In the genomic region with DNA sequence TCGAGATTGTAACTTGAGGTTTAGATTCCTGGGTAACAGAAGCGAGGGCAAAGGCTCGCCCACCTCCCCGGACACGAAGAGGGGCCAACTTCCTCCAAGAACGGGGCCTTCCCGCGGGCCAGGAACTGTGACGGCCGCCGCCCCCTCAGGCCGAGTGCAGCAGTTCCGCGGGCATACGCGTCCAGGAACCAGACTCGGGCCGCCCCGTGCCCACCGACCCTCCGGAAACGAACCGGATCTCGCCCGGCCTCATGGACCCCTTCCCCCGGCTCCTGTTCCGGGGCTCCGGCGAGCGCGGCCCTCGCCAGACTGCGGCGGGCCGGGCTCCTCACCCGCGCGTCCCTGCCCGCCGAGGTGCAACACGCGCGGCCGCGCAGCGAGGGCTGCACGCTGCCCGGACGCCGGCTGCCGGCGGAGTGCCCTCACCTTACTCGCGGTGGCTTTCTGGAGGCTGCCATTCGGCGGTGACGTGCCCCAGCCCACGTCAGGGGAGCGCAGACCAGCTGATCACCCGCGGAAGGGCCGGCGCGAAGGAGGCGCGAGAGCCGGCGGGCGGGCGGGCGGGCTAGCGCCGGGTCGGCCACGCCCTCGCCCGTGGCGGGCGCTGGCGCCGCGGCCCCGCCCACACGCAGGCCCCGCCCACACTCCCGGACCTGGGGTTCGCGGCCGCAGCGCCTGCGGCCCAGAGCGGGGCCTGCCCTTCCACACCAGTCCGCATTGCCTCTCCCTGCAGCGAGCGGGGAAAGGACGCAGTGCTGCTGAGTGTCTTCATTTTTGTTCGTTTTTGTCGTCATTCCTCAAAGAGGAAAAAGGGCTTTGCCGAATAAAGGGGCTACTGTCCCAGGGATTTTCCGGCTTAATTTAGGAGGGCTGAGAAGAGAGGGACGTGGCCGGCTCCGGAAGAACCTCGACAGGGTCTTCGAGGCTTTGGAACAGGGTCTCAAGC, we compare ENCODE assay signal across 1 cellular context.
TF ChIP-seq lines count a peak whose summit lies in the region.

A gene (minus strand): TSS at position 536 of the 946 bp plus-strand sequence. CDS start 78 bp downstream, at position 458.

TF ChIP-seq in HepG2, 621 proteins besides CTCF, POLR2A, EP300 and RAD21 (continued from another document and continues in another):
- TF ChIP-seq, protein P1, sequence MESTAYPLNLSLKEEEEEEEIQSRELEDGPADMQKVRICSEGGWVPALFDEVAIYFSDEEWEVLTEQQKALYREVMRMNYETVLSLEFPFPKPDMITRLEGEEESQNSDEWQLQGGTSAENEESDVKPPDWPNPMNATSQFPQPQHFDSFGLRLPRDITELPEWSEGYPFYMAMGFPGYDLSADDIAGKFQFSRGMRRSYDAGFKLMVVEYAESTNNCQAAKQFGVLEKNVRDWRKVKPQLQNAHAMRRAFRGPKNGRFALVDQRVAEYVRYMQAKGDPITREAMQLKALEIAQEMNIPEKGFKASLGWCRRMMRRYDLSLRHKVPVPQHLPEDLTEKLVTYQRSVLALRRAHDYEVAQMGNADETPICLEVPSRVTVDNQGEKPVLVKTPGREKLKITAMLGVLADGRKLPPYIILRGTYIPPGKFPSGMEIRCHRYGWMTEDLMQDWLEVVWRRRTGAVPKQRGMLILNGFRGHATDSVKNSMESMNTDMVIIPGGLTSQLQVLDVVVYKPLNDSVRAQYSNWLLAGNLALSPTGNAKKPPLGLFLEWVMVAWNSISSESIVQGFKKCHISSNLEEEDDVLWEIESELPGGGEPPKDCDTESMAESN (CRISPR knock-in tag; conservative IDR thresholded peaks at IDR 0.05) = 0 out of 2 replicates have a peak, but pooled peaks have one; percentile 33
- TF ChIP-seq NR2F6 (IDR thresholded peaks at IDR 0.05) = no peak
- no peak for TF ChIP-seq NR2F6 (CRISPR knock-in tag; IDR thresholded peaks at IDR 0.05)
- TF ChIP-seq FLYWCH1 (CRISPR knock-in tag; IDR thresholded peaks at IDR 0.05) = no peak
- TF ChIP-seq ZNF788 (CRISPR knock-in tag; IDR thresholded peaks at IDR 0.05; ENCODE audit: borderline replicate concordance) = no peak
- TF ChIP-seq ZFX (CRISPR knock-in tag; IDR thresholded peaks at IDR 0.05; ENCODE audit: low read depth) = peak; percentile 94
- TF ChIP-seq, protein P2, sequence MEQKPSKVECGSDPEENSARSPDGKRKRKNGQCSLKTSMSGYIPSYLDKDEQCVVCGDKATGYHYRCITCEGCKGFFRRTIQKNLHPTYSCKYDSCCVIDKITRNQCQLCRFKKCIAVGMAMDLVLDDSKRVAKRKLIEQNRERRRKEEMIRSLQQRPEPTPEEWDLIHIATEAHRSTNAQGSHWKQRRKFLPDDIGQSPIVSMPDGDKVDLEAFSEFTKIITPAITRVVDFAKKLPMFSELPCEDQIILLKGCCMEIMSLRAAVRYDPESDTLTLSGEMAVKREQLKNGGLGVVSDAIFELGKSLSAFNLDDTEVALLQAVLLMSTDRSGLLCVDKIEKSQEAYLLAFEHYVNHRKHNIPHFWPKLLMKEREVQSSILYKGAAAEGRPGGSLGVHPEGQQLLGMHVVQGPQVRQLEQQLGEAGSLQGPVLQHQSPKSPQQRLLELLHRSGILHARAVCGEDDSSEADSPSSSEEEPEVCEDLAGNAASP (CRISPR knock-in tag; IDR thresholded peaks at IDR 0.05; ENCODE audit: borderline replicate concordance) = no peak
- TF ChIP-seq MYNN (CRISPR knock-in tag; IDR thresholded peaks at IDR 0.05; ENCODE audit: low read depth) = no peak
- TF ChIP-seq GATA4 (IDR thresholded peaks at IDR 0.05; ENCODE audit: borderline replicate concordance, low read depth) = peak; percentile 53; the same call in 1 of the 2 replicates
- TF ChIP-seq, protein P3, sequence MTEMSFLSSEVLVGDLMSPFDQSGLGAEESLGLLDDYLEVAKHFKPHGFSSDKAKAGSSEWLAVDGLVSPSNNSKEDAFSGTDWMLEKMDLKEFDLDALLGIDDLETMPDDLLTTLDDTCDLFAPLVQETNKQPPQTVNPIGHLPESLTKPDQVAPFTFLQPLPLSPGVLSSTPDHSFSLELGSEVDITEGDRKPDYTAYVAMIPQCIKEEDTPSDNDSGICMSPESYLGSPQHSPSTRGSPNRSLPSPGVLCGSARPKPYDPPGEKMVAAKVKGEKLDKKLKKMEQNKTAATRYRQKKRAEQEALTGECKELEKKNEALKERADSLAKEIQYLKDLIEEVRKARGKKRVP (CRISPR knock-in tag; IDR thresholded peaks at IDR 0.05) = no peak
- TF ChIP-seq HMG20A (CRISPR knock-in tag; IDR thresholded peaks at IDR 0.05; ENCODE audit: borderline replicate concordance) = no peak
- TF ChIP-seq, protein P4, sequence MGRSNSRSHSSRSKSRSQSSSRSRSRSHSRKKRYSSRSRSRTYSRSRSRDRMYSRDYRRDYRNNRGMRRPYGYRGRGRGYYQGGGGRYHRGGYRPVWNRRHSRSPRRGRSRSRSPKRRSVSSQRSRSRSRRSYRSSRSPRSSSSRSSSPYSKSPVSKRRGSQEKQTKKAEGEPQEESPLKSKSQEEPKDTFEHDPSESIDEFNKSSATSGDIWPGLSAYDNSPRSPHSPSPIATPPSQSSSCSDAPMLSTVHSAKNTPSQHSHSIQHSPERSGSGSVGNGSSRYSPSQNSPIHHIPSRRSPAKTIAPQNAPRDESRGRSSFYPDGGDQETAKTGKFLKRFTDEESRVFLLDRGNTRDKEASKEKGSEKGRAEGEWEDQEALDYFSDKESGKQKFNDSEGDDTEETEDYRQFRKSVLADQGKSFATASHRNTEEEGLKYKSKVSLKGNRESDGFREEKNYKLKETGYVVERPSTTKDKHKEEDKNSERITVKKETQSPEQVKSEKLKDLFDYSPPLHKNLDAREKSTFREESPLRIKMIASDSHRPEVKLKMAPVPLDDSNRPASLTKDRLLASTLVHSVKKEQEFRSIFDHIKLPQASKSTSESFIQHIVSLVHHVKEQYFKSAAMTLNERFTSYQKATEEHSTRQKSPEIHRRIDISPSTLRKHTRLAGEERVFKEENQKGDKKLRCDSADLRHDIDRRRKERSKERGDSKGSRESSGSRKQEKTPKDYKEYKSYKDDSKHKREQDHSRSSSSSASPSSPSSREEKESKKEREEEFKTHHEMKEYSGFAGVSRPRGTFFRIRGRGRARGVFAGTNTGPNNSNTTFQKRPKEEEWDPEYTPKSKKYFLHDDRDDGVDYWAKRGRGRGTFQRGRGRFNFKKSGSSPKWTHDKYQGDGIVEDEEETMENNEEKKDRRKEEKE (IDR thresholded peaks at IDR 0.05) = no peak
- no peak for TF ChIP-seq MBNL3 (CRISPR knock-in tag; conservative IDR thresholded peaks at IDR 0.05)
- TF ChIP-seq PAX8 (CRISPR knock-in tag; IDR thresholded peaks at IDR 0.05; ENCODE audit: borderline replicate concordance) = peak; percentile 87; the same call in 1 of the 2 replicates
- TF ChIP-seq, protein P5, sequence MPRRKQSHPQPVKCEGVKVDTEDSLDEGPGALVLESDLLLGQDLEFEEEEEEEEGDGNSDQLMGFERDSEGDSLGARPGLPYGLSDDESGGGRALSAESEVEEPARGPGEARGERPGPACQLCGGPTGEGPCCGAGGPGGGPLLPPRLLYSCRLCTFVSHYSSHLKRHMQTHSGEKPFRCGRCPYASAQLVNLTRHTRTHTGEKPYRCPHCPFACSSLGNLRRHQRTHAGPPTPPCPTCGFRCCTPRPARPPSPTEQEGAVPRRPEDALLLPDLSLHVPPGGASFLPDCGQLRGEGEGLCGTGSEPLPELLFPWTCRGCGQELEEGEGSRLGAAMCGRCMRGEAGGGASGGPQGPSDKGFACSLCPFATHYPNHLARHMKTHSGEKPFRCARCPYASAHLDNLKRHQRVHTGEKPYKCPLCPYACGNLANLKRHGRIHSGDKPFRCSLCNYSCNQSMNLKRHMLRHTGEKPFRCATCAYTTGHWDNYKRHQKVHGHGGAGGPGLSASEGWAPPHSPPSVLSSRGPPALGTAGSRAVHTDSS (CRISPR knock-in tag; conservative IDR thresholded peaks at IDR 0.05) = no peak
- TF ChIP-seq SYNCRIP (IDR thresholded peaks at IDR 0.05; ENCODE audit: insufficient read depth, low read depth, low read length) = no peak
- peak; percentile 43; the same call in 1 of the 2 replicates for TF ChIP-seq SIN3A (IDR thresholded peaks at IDR 0.05; ENCODE audit: borderline replicate concordance, low read depth, low read length)
- no peak for TF ChIP-seq ZNF781 (CRISPR knock-in tag; IDR thresholded peaks at IDR 0.05; ENCODE audit: borderline replicate concordance, not compliant biosample characterization)
- TF ChIP-seq NFE2L2 (IDR thresholded peaks at IDR 0.05; ENCODE audit: low read length) = no peak
- TF ChIP-seq MTA3 (CRISPR knock-in tag; IDR thresholded peaks at IDR 0.05) = no peak
- 0 out of 2 replicates have a peak, but pooled peaks have one; percentile 30 for TF ChIP-seq MAZ (IDR thresholded peaks at IDR 0.05; ENCODE audit: borderline replicate concordance, low read depth, low read length)
- 0 out of 2 replicates have a peak, but pooled peaks have one; percentile 22 for TF ChIP-seq MAZ (CRISPR knock-in tag; IDR thresholded peaks at IDR 0.05; ENCODE audit: low read depth)
- TF ChIP-seq ZNF547 (CRISPR knock-in tag; IDR thresholded peaks at IDR 0.05) = no peak
- no peak for TF ChIP-seq SETDB1 (CRISPR knock-in tag; IDR thresholded peaks at IDR 0.05; ENCODE audit: borderline replicate concordance)
- TF ChIP-seq CBFB (CRISPR knock-in tag; IDR thresholded peaks at IDR 0.05) = 0 out of 2 replicates have a peak, but pooled peaks have one; percentile 55
- no peak for TF ChIP-seq ZKSCAN1 (IDR thresholded peaks at IDR 0.05; ENCODE audit: low read length)
- TF ChIP-seq, protein P6, sequence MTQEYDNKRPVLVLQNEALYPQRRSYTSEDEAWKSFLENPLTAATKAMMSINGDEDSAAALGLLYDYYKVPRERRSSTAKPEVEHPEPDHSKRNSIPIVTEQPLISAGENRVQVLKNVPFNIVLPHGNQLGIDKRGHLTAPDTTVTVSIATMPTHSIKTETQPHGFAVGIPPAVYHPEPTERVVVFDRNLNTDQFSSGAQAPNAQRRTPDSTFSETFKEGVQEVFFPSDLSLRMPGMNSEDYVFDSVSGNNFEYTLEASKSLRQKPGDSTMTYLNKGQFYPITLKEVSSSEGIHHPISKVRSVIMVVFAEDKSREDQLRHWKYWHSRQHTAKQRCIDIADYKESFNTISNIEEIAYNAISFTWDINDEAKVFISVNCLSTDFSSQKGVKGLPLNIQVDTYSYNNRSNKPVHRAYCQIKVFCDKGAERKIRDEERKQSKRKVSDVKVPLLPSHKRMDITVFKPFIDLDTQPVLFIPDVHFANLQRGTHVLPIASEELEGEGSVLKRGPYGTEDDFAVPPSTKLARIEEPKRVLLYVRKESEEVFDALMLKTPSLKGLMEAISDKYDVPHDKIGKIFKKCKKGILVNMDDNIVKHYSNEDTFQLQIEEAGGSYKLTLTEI (CRISPR knock-in tag; conservative IDR thresholded peaks at IDR 0.05) = no peak
- TF ChIP-seq, protein P7, sequence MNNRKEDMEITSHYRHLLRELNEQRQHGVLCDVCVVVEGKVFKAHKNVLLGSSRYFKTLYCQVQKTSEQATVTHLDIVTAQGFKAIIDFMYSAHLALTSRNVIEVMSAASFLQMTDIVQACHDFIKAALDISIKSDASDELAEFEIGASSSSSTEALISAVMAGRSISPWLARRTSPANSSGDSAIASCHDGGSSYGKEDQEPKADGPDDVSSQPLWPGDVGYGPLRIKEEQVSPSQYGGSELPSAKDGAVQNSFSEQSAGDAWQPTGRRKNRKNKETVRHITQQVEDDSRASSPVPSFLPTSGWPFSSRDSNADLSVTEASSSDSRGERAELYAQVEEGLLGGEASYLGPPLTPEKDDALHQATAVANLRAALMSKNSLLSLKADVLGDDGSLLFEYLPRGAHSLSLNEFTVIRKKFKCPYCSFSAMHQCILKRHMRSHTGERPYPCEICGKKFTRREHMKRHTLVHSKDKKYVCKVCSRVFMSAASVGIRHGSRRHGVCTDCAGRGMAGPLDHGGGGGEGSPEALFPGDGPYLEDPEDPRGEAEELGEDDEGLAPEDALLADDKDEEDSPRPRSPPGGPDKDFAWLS (CRISPR knock-in tag; IDR thresholded peaks at IDR 0.05; ENCODE audit: borderline replicate concordance) = no peak
- TF ChIP-seq, protein P8, sequence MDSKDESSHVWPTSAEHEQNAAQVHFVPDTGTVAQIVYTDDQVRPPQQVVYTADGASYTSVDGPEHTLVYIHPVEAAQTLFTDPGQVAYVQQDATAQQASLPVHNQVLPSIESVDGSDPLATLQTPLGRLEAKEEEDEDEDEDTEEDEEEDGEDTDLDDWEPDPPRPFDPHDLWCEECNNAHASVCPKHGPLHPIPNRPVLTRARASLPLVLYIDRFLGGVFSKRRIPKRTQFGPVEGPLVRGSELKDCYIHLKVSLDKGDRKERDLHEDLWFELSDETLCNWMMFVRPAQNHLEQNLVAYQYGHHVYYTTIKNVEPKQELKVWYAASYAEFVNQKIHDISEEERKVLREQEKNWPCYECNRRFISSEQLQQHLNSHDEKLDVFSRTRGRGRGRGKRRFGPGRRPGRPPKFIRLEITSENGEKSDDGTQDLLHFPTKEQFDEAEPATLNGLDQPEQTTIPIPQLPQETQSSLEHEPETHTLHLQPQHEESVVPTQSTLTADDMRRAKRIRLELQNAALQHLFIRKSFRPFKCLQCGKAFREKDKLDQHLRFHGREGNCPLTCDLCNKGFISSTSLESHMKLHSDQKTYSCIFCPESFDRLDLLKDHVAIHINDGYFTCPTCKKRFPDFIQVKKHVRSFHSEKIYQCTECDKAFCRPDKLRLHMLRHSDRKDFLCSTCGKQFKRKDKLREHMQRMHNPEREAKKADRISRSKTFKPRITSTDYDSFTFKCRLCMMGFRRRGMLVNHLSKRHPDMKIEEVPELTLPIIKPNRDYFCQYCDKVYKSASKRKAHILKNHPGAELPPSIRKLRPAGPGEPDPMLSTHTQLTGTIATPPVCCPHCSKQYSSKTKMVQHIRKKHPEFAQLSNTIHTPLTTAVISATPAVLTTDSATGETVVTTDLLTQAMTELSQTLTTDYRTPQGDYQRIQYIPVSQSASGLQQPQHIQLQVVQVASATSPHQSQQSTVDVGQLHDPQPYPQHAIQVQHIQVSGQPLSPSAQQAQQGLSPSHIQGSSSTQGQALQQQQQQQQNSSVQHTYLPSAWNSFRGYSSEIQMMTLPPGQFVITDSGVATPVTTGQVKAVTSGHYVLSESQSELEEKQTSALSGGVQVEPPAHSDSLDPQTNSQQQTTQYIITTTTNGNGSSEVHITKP (CRISPR knock-in tag; IDR thresholded peaks at IDR 0.05; ENCODE audit: low read depth) = no peak
- TF ChIP-seq SOX13 (IDR thresholded peaks at IDR 0.05) = no peak
- no peak for TF ChIP-seq SOX13 (CRISPR knock-in tag; conservative IDR thresholded peaks at IDR 0.05 in 1 of 2, IDR thresholded peaks at IDR 0.05 in 1 of 2)
- TF ChIP-seq SOX5 (CRISPR knock-in tag; IDR thresholded peaks at IDR 0.05; ENCODE audit: borderline replicate concordance) = peak; percentile 7; the same call in 1 of the 2 replicates
- no peak for TF ChIP-seq U2AF2 (IDR thresholded peaks at IDR 0.05; ENCODE audit: low read depth, low read length)
- TF ChIP-seq, protein P9, sequence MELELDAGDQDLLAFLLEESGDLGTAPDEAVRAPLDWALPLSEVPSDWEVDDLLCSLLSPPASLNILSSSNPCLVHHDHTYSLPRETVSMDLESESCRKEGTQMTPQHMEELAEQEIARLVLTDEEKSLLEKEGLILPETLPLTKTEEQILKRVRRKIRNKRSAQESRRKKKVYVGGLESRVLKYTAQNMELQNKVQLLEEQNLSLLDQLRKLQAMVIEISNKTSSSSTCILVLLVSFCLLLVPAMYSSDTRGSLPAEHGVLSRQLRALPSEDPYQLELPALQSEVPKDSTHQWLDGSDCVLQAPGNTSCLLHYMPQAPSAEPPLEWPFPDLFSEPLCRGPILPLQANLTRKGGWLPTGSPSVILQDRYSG (CRISPR knock-in tag; IDR thresholded peaks at IDR 0.05) = no peak
- TF ChIP-seq SUZ12 (IDR thresholded peaks at IDR 0.05; ENCODE audit: low read depth, low read length) = no peak
- TF ChIP-seq ZMYM3 (CRISPR knock-in tag; IDR thresholded peaks at IDR 0.05) = no peak
- no peak; the same call in 1 of the 2 replicates for TF ChIP-seq ZNF709 (CRISPR knock-in tag; IDR thresholded peaks at IDR 0.05)
- TF ChIP-seq ZNF251 (CRISPR knock-in tag; IDR thresholded peaks at IDR 0.05) = no peak
- no peak for TF ChIP-seq FOXK2 (IDR thresholded peaks at IDR 0.05)
- no peak for TF ChIP-seq ZNF775 (CRISPR knock-in tag; IDR thresholded peaks at IDR 0.05; ENCODE audit: borderline replicate concordance)
- peak; percentile 49; the same call in 1 of the 2 replicates for TF ChIP-seq ZNF446 (CRISPR knock-in tag; IDR thresholded peaks at IDR 0.05)
- no peak for TF ChIP-seq ESRRA (CRISPR knock-in tag; IDR thresholded peaks at IDR 0.05; ENCODE audit: low read depth)
- no peak for TF ChIP-seq MATR3 (CRISPR knock-in tag; IDR thresholded peaks at IDR 0.05)
